In the genomic region with DNA sequence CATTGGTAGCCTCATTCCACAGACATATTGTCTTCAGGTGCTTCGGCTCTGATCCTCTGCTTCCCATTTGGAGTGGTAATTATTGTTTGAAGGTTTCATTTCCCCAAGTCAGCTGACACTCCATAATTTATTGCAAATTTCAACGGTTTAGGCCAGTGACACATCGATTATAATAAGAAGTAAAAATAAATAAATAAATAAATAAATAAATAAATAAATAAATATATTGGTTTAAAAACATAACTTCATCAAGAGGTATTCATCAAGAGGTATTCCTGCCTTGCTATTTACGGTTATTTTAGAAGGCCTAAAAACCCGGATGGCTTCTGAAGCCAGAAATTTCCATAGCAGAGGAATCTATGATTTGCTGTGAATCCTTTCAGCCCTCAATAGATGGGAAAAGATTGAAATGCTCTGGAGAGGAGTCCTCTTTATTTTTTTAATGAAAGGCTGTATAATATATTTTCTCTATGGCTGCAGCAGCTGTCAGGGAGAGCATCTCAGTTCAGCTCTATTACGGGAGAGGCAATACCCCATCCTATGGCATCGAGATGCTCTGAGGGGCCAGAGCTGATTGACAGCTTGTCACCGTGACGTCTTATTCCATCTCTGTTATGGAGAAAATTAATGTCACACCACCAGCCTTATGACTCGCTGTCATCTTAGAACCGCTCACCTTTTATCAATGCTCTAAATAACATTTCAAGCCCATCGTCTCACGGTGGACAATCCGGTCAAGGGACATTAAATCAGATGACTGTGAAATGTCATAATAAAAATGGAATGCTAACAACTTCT, we compare ENCODE assay signal across 28 cellular contexts.
"Had no signal": no experiment of that assay in that cellular context is flagged by ENCODE, and none has a peak within 500 bp of the region (broad histone marks: within the 10 kb centered on the region; RNA-seq: fewer than 3 reads in every experiment).

No MANE protein-coding gene starts in this region.

- H3K36me3 ChIP-seq: esophagus squamous epithelium, neural progenitor cell, right atrium auricular region, thyroid gland, vagina had no signal

- H3K4me3 ChIP-seq: coronary artery, esophagus squamous epithelium, lung, mucosa of descending colon, neural progenitor cell, right atrium auricular region, smooth muscle cell, stomach, thyroid gland, vagina had no signal

- H3K4me2 ChIP-seq: neural progenitor cell, smooth muscle cell had no signal

- H3K9me3 ChIP-seq: esophagus squamous epithelium, mucosa of descending colon, right atrium auricular region, stomach, thyroid gland, vagina had no signal

- H3K4me3 Mint-ChIP-seq: memory B cell; mesothelial cell of epicardium; naive B cell; natural killer cell treated with Interleukin-12 subunit alpha and Interleukin-12 subunit beta and Interleukin-15 and Interleukin-18, amount 100 ng/mL, for 72 hours; neural progenitor cell; stimulated activated effector memory CD8-positive, alpha-beta T cell treated with anti-CD3 and anti-CD28 coated beads, Interleukin-12 subunit alpha, Interleukin-12 subunit beta, amount 100 ng/mL, for 72 hours had no signal

- DNase-seq: dermis blood vessel endothelial cell; effector memory CD4-positive, alpha-beta T cell; erythroblast; esophagus squamous epithelium; head of caudate nucleus; mucosa of descending colon; naive B cell; stimulated activated CD4-positive, alpha-beta T cell treated with anti-CD3 and anti-CD28 coated beads, Interleukin-12 subunit alpha, Interleukin-12 subunit beta, amount 100 ng/mL, for 4 hours; stimulated activated CD4-positive, alpha-beta T cell treated with anti-CD3 and anti-CD28 coated beads, Interleukin-1b, Interleukin-23, amount 100 ng/mL, for 48 hours; stimulated activated CD4-positive, alpha-beta T cell treated with anti-CD3 and anti-CD28 coated beads, Interleukin-4, amount 100 ng/mL, for 1 hour; stimulated activated naive CD4-positive, alpha-beta T cell treated with Interleukin-2 at 50 U/mL for 16 hours; stomach; thyroid gland; trophoblast cell had no signal

- H3K4me1 Mint-ChIP-seq: memory B cell; naive B cell; stimulated activated effector memory CD8-positive, alpha-beta T cell treated with anti-CD3 and anti-CD28 coated beads, Interleukin-12 subunit alpha, Interleukin-12 subunit beta, amount 100 ng/mL, for 72 hours had no signal

- H3K9ac ChIP-seq: neural progenitor cell, parathyroid adenoma had no signal

- H3K27me3 Mint-ChIP-seq: memory B cell; naive B cell; natural killer cell treated with Interleukin-12 subunit alpha and Interleukin-12 subunit beta and Interleukin-15 and Interleukin-18, amount 100 ng/mL, for 72 hours; progenitor cell of endocrine pancreas had no signal

- H3K79me2 ChIP-seq: parathyroid adenoma had no signal

- H3K27ac ChIP-seq: coronary artery, esophagus squamous epithelium, neural progenitor cell, parathyroid adenoma, right atrium auricular region, stomach, thyroid gland, vagina had no signal

- ATAC-seq: left lobe of liver; mucosa of descending colon; natural killer cell treated with Interleukin-12 subunit alpha and Interleukin-12 subunit beta and Interleukin-15 and Interleukin-18, amount 100 ng/mL, for 72 hours; sciatic nerve; stimulated activated effector memory CD8-positive, alpha-beta T cell treated with anti-CD3 and anti-CD28 coated beads, Interleukin-12 subunit alpha, Interleukin-12 subunit beta, amount 100 ng/mL, for 72 hours had no signal

- H3K9me3 Mint-ChIP-seq: memory B cell; mesothelial cell of epicardium; naive B cell; natural killer cell treated with Interleukin-12 subunit alpha and Interleukin-12 subunit beta and Interleukin-15 and Interleukin-18, amount 100 ng/mL, for 72 hours; neural progenitor cell; stimulated activated effector memory CD8-positive, alpha-beta T cell treated with anti-CD3 and anti-CD28 coated beads, Interleukin-12 subunit alpha, Interleukin-12 subunit beta, amount 100 ng/mL, for 72 hours had no signal

- H3K27ac Mint-ChIP-seq: memory B cell; mesothelial cell of epicardium; naive B cell; natural killer cell treated with Interleukin-12 subunit alpha and Interleukin-12 subunit beta and Interleukin-15 and Interleukin-18, amount 100 ng/mL, for 72 hours; neural progenitor cell; progenitor cell of endocrine pancreas; stimulated activated effector memory CD8-positive, alpha-beta T cell treated with anti-CD3 and anti-CD28 coated beads, Interleukin-12 subunit alpha, Interleukin-12 subunit beta, amount 100 ng/mL, for 72 hours had no signal

- H2AFZ ChIP-seq: neural progenitor cell, parathyroid adenoma had no signal

- H3K36me3 Mint-ChIP-seq: memory B cell; mesothelial cell of epicardium; naive B cell; natural killer cell treated with Interleukin-12 subunit alpha and Interleukin-12 subunit beta and Interleukin-15 and Interleukin-18, amount 100 ng/mL, for 72 hours; neural progenitor cell; stimulated activated effector memory CD8-positive, alpha-beta T cell treated with anti-CD3 and anti-CD28 coated beads, Interleukin-12 subunit alpha, Interleukin-12 subunit beta, amount 100 ng/mL, for 72 hours had no signal

- H3K27me3 ChIP-seq: esophagus squamous epithelium, neural progenitor cell, right atrium auricular region, stomach, thyroid gland, vagina had no signal
